In the genomic region with DNA sequence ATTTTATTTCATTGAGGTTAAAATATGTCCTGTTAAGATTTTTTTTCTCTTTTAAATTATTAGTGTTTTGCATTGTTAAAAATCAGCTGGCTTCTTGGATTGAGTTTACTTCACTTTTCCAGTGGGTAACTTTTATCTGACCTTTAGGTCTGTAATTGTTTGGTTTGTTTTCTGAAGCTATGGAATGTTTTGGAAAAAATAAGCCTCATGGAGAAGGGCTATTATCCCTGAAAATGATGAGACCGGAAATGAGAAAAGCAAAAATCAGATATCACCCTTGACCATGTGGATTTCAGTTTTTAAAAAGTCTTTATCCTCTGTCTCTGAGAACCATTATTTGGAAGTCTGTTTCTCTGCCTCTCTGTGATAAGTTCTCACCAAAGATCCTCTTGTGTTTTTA, we compare ENCODE assay signal across 22 cellular contexts.
DNase-seq lines count a peak whose midpoint lies in the region; TF ChIP-seq lines count a peak whose summit lies in the region.
"Had no signal": no experiment of that assay in that cellular context is flagged by ENCODE, and none has a peak within 500 bp of the region (broad histone marks: within the 10 kb centered on the region; RNA-seq: fewer than 3 reads in every experiment).

No MANE protein-coding gene starts in this region.

- H3K27ac ChIP-seq in brain microvascular endothelial cell = peak overlapping the region; percentile 31
- peak overlapping the region; percentile 27 to 43 for H3K27ac ChIP-seq in tibial artery
- H3K27ac ChIP-seq in OCI-LY7 (ENCODE audit: low read depth, low read length, poor library complexity, severe bottlenecking) = no peak overlapping the region
- H3K27ac ChIP-seq: BLaER1, cardiac muscle cell had no signal

- H3K27me3 ChIP-seq in brain microvascular endothelial cell (replicated peaks) (no peaks in the 10 kb centered on the region), tibial artery (no peaks in the 10 kb centered on the region)
- H3K27me3 ChIP-seq: BLaER1, cardiac muscle cell, pancreas had no signal

- no peak overlapping the region for H3K4me3 Mint-ChIP-seq in mesothelial cell of epicardium
- H3K4me3 Mint-ChIP-seq: stimulated activated effector memory CD8-positive, alpha-beta T cell treated with anti-CD3 and anti-CD28 coated beads, Interleukin-12 subunit alpha, Interleukin-12 subunit beta, amount 100 ng/mL, for 72 hours; T-helper 17 cell; WTC11 had no signal

- H3K36me3 ChIP-seq in brain microvascular endothelial cell (replicated peaks) (no peaks in the 10 kb centered on the region), tibial artery (no peaks in the 10 kb centered on the region), OCI-LY7 (ENCODE audit: insufficient read depth, low read length) (no peaks in the 10 kb centered on the region)
- H3K36me3 ChIP-seq: BLaER1, cardiac muscle cell, pancreas had no signal

- no peak for TF ChIP-seq CTCF in brain microvascular endothelial cell (IDR thresholded peaks at IDR 0.05; ENCODE audit: low read depth, low read length, missing control alignments)
- no peak for TF ChIP-seq CTCF in mesothelial cell of epicardium (IDR thresholded peaks at IDR 0.05; ENCODE audit: unreplicated experiment)
- TF ChIP-seq CTCF in tibial artery (IDR thresholded peaks at IDR 0.05) = no peak
- TF ChIP-seq CTCF in foreskin fibroblast (IDR thresholded peaks at IDR 0.05; ENCODE audit: low read depth, low read length) = no peak
- TF ChIP-seq CTCF in OCI-LY7 (conservative IDR thresholded peaks at IDR 0.05; ENCODE audit: low read length) = no peak

- H3K4me1 ChIP-seq in tibial artery = peaks cover 0 to 19% (median 5%) of the 10 kb centered on the region in 4 donors
- H3K4me1 ChIP-seq in OCI-LY7 (ENCODE audit: insufficient read depth, low read length, poor library complexity, severe bottlenecking) = peaks cover under 1% of the 10 kb centered on the region

- H3K9me3 ChIP-seq in tibial artery (no peaks in the 10 kb centered on the region), OCI-LY7 (ENCODE audit: low read length) (no peaks in the 10 kb centered on the region)
- H3K9me3 ChIP-seq: mucosa of descending colon, pancreas had no signal

- BruUV-seq in OCI-LY7 (replicated peaks; lab: Mats Ljungman, UMichigan) = no TSS peak

- H3K4me2 ChIP-seq in OCI-LY7 (ENCODE audit: low read length) = no peak overlapping the region
- H3K4me2 ChIP-seq: BLaER1 had no signal

- H4K20me1 ChIP-seq in OCI-LY7 (ENCODE audit: insufficient read depth, low read length) = no peaks in the 10 kb centered on the region
- H4K20me1 ChIP-seq: BLaER1 had no signal

- no peak overlapping the region for H2AFZ ChIP-seq in OCI-LY7 (ENCODE audit: low read length)

- intact Hi-C loops in tibial artery (cut with DNase I; ENCODE audit: low total_unique reads) = no loop called here
- intact Hi-C loops in OCI-LY7 (cut with micrococcal nuclease; ENCODE audit: unreplicated experiment) = no loop called here

- peak; percentile 32 for DNase-seq in M059J (ENCODE audit: low read depth)
- DNase-seq in brain microvascular endothelial cell = no peak
- DNase-seq in mesothelial cell of epicardium (ENCODE audit: low spot score in 2 of 2, unreplicated experiment in 2 of 2) = no peak
- DNase-seq in tibial artery = no peak
- DNase-seq in foreskin fibroblast = no peak
- no peak for DNase-seq in OCI-LY7 (ENCODE audit: low spot score)
- no peak for DNase-seq in NCI-H1417 treated with DMSO at 0.1 percent for 48 hours (lab: John Stamatoyannopoulos, UW)
- DNase-seq in NCI-H2196 treated with DMSO at 0.1 percent for 48 hours (lab: John Stamatoyannopoulos, UW; ENCODE audit: unreplicated experiment) = no peak
- DNase-seq: DMS53; effector CD8-positive, alpha-beta T cell; Karpas-422; left colon; mucosa of descending colon; NCI-H1436 treated with DMSO at 0.1 percent for 48 hours; NCI-H345; pancreas; Right ventricle myocardium superior; T-helper 17 cell had no signal

- no peaks in the 10 kb centered on the region for H3K9me2 ChIP-seq in OCI-LY7 (ENCODE audit: insufficient read depth, low read length)

- H3K27ac Mint-ChIP-seq in mesothelial cell of epicardium = peak overlapping the region; percentile 81
- H3K27ac Mint-ChIP-seq: stimulated activated effector memory CD8-positive, alpha-beta T cell treated with anti-CD3 and anti-CD28 coated beads, Interleukin-12 subunit alpha, Interleukin-12 subunit beta, amount 100 ng/mL, for 72 hours; T-helper 17 cell; WTC11 had no signal

- H3K79me2 ChIP-seq in OCI-LY7 (ENCODE audit: insufficient read depth, low read depth, low read length) = no peaks in the 10 kb centered on the region

- H3K36me3 Mint-ChIP-seq in mesothelial cell of epicardium = peaks cover 11% of the 10 kb centered on the region
- H3K36me3 Mint-ChIP-seq: stimulated activated effector memory CD8-positive, alpha-beta T cell treated with anti-CD3 and anti-CD28 coated beads, Interleukin-12 subunit alpha, Interleukin-12 subunit beta, amount 100 ng/mL, for 72 hours had no signal

- in situ Hi-C loops in brain microvascular endothelial cell (cut with HindIII; ENCODE audit: low pct_ligation_motif_present, low sequenced_read_pairs) = no loop called here

- H3K4me1 Mint-ChIP-seq in mesothelial cell of epicardium = peaks cover 20% of the 10 kb centered on the region
- H3K4me1 Mint-ChIP-seq: stimulated activated effector memory CD8-positive, alpha-beta T cell treated with anti-CD3 and anti-CD28 coated beads, Interleukin-12 subunit alpha, Interleukin-12 subunit beta, amount 100 ng/mL, for 72 hours; WTC11 had no signal

- CTCF ChIA-PET in OCI-LY7 (lab: Charles Lee; ENCODE audit: unreplicated experiment) = no interaction called here

- no peak overlapping the region for H3K4me3 ChIP-seq in brain microvascular endothelial cell (ENCODE audit: low read depth, low read length)
- no peak overlapping the region for H3K4me3 ChIP-seq in tibial artery
- no peak overlapping the region for H3K4me3 ChIP-seq in foreskin fibroblast (ENCODE audit: low read depth in 1 of 2, low read length in 2 of 2)
- no peak overlapping the region for H3K4me3 ChIP-seq in OCI-LY7 (ENCODE audit: low read depth, low read length, poor library complexity, severe bottlenecking)
- H3K4me3 ChIP-seq: BLaER1, cardiac muscle cell, mucosa of descending colon, pancreas had no signal

- POLR2A ChIA-PET in OCI-LY7 (lab: Charles Lee) = interaction anchor here (0.6 to 0.7 kb wide), 2 partner anchors 17 to 549 kb away, joined by 3 to 5 read pairs; no protein-coding TSS in a partner anchor

- no peaks in the 10 kb centered on the region for H3K27me3 Mint-ChIP-seq in mesothelial cell of epicardium (ENCODE audit: low read depth)
- H3K27me3 Mint-ChIP-seq: T-helper 17 cell had no signal

- peaks cover 12% of the 10 kb centered on the region for H3K9me3 Mint-ChIP-seq in mesothelial cell of epicardium
- H3K9me3 Mint-ChIP-seq: stimulated activated effector memory CD8-positive, alpha-beta T cell treated with anti-CD3 and anti-CD28 coated beads, Interleukin-12 subunit alpha, Interleukin-12 subunit beta, amount 100 ng/mL, for 72 hours had no signal
